ENCODE assay signal across 8 cellular contexts in genomic region chr12:109097435-109098141, GRCh38. TPM values are rescaled to one million over a fixed set of nuclear protein-coding genes. Genes with fewer than 3 reads are reported as not detected.
DNase-seq lines count a peak whose midpoint lies in the region; ATAC-seq, FAIRE-seq and TF ChIP-seq lines count a peak whose summit lies in the region.

Gene UNG, plus strand, starts transcription at chr12:109097597. Its CDS starts 83 bp downstream, at chr12:109097680.

- CTCF ChIA-PET in activated naive CD4-positive, alpha-beta T cell treated with anti-CD3 and anti-CD28 coated beads for 36 hours (lab: Charles Lee) = interaction anchor here (0.7 kb wide), 1 partner anchor 14 kb away, joined by 4 read pairs; no protein-coding TSS in a partner anchor

- peak within 1 kb of the TSS; percentile 76 for H3K4me3 Mint-ChIP-seq in activated naive CD4-positive, alpha-beta T cell treated with anti-CD3 and anti-CD28 coated beads for 36 hours

- H3K27me3 Mint-ChIP-seq in activated naive CD4-positive, alpha-beta T cell treated with anti-CD3 and anti-CD28 coated beads for 36 hours (ENCODE audit: low read depth) = no peaks in the 10 kb centered on the region

- ATAC-seq in HG02571 (IDR thresholded peaks at IDR 0.05; ENCODE audit: unreplicated experiment) = peak; percentile 87

- H3K27me3 ChIP-seq in neutrophil = no peaks in the 10 kb centered on the region

- H3K36me3 Mint-ChIP-seq in activated naive CD4-positive, alpha-beta T cell treated with anti-CD3 and anti-CD28 coated beads for 36 hours (ENCODE audit: low read depth) = peaks cover 24% of the 10 kb centered on the region

- peak within 1 kb of the TSS; percentile 80 for H3K9ac ChIP-seq in SK-N-MC (ENCODE audit: insufficient read length)

- peaks cover 24 to 30% of the 10 kb centered on the region in 2 experiments for H3K4me1 ChIP-seq in neutrophil (ENCODE audit: control insufficient read depth in 1 of 2, insufficient read depth in 1 of 2, low read depth in 1 of 2, low read length in 1 of 2)

- DNase-seq in GM04503 (ENCODE audit: low read depth) = peak; percentile 63
- DNase-seq in NCI-H1048 (lab: John Stamatoyannopoulos, UW) = peak; percentile 81
- DNase-seq in SK-N-MC (ENCODE audit: low read depth, low spot score) = no peak
- DNase-seq in activated naive CD4-positive, alpha-beta T cell treated with anti-CD3 and anti-CD28 coated beads for 36 hours = peak; percentile 98
- DNase-seq in frontal cortex (ENCODE audit: low spot score in 2 of 2) = peak; percentile 96 to 100

- peak within 1 kb of the TSS; percentile 87 for H3K4me3 ChIP-seq in SK-N-MC
- peak within 1 kb of the TSS; percentile 69 to 90 for H3K4me3 ChIP-seq in neutrophil (ENCODE audit: low read depth in 1 of 2, low read length in 1 of 2)

- intact Hi-C loops in activated naive CD4-positive, alpha-beta T cell treated with anti-CD3 and anti-CD28 coated beads for 36 hours (cut with micrococcal nuclease) = loop anchor here (1.0 kb wide), 4 partner anchors 44 to 476 kb away; partner anchors contain the start of genes CORO1C, MMAB and MVK

- no peaks in the 10 kb centered on the region for H3K9me3 ChIP-seq in SK-N-MC (ENCODE audit: low read depth, low read length)
- no peaks in the 10 kb centered on the region for H3K9me3 ChIP-seq in neutrophil

- H3K4me1 Mint-ChIP-seq in activated naive CD4-positive, alpha-beta T cell treated with anti-CD3 and anti-CD28 coated beads for 36 hours (ENCODE audit: low read depth) = peaks cover 39% of the 10 kb centered on the region

- FAIRE-seq in frontal cortex (lab: Jason Lieb, UNC) = peak; percentile 10

- no peaks in the 10 kb centered on the region for H3K9me3 Mint-ChIP-seq in activated naive CD4-positive, alpha-beta T cell treated with anti-CD3 and anti-CD28 coated beads for 36 hours

- peak within 1 kb of the TSS; percentile 56 for H3K27ac Mint-ChIP-seq in activated naive CD4-positive, alpha-beta T cell treated with anti-CD3 and anti-CD28 coated beads for 36 hours

- H3K27ac ChIP-seq in SK-N-MC (peak within 1 kb of the TSS; percentile 72), neutrophil (peak within 1 kb of the TSS; percentile 33)

- H3K36me3 ChIP-seq in SK-N-MC (ENCODE audit: insufficient read depth, low read length) = peaks cover 39% of the 10 kb centered on the region
- H3K36me3 ChIP-seq in neutrophil = no peaks in the 10 kb centered on the region

- TF ChIP-seq CTCF in neutrophil (IDR thresholded peaks at IDR 0.05) (peak; percentile 51), subcutaneous adipose tissue (IDR thresholded peaks at IDR 0.05; ENCODE audit: low read depth) (no peak)

RNA-seq across cellular contexts. Expression of gene UNG, which starts in this region (rescaled TPM):
- 10 to 100 TPM; 58.2 to 64.0 TPM for total RNA-seq in activated naive CD4-positive, alpha-beta T cell treated with anti-CD3 and anti-CD28 coated beads for 36 hours
- total RNA-seq in frontal cortex (28.5 TPM), subcutaneous adipose tissue (10 to 100 TPM; 24.1 to 39.6 (median 31.6) TPM)
